ENCODE assay signal across 26 cellular contexts in the genomic region with DNA sequence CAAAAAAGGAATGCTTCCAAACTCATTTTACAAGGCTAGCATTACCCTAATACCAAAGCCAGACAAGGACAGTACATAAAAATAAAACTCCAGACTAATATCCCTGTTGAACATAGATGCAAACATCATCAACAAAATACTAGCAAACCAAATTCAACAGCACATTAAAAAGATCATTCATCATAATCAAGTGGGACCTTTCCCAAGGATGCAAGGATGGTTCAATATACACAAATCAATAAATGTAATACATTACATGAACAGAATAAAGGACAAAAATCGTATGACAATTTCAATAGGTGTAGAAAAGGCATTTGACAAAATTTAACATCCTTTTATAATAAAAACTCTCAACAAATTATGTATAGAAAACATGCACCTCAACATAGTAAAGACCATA.
"Had no signal": no experiment of that assay in that cellular context is flagged by ENCODE, and none has a peak within 500 bp of the region (broad histone marks: within the 10 kb centered on the region; RNA-seq: fewer than 3 reads in every experiment).

No MANE protein-coding gene starts in this region.

- H3K4me1 ChIP-seq: stomach, suprapubic skin, testis, tibial nerve, transverse colon, upper lobe of left lung, upper lobe of right lung, uterus had no signal

- ATAC-seq: stimulated activated effector memory CD8-positive, alpha-beta T cell treated with anti-CD3 and anti-CD28 coated beads, Interleukin-12 subunit alpha, Interleukin-12 subunit beta, amount 100 ng/mL, for 72 hours; stimulated activated memory B cell treated with anti-CD40 and anti-IgM and Interleukin-4, amounts not matched to agents 10 μg/mL and 1 μg/mL and 100 μg/mL, for 72 hours; stimulated activated naive B cell treated with anti-CD40 and anti-IgM and Interleukin-4, amounts not matched to agents 10 μg/mL and 1 μg/mL and 100 μg/mL, for 72 hours; stimulated activated naive CD8-positive, alpha-beta T cell treated with anti-CD3 and anti-CD28 coated beads, Interleukin-15, amount 100 ng/mL, for 72 hours; stimulated activated naive CD8-positive, alpha-beta T cell treated with anti-CD3 and anti-CD28 coated beads, Interleukin-15, Interleukin-2, amounts not matched to agents 100 U/mL and 50 U/mL, for 24 hours; upper lobe of right lung had no signal

- H3K36me3 ChIP-seq: stomach, suprapubic skin, thoracic aorta, thyroid gland, tibial artery, tibial nerve, transverse colon, upper lobe of left lung, upper lobe of right lung, uterus had no signal

- H3K27ac ChIP-seq: stomach, suprapubic skin, testis, thoracic aorta, thyroid gland, tibial artery, tibial nerve, transverse colon, upper lobe of left lung, upper lobe of right lung, uterus had no signal

- H3K27me3 ChIP-seq: stomach, suprapubic skin, testis, thyroid gland, tibial artery, tibial nerve, transverse colon, upper lobe of left lung, upper lobe of right lung, uterus had no signal

- DNase-seq: stimulated activated CD4-positive, alpha-beta T cell treated with anti-CD3 and anti-CD28 coated beads, Interleukin-2, amount 100 ng/mL, for 48 hours; stimulated activated CD4-positive, alpha-beta T cell treated with anti-CD3 and anti-CD28 coated beads, Interleukin-4, amount 100 ng/mL, for 1 hour; stimulated activated CD4-positive, alpha-beta T cell treated with anti-CD3 and anti-CD28 coated beads, Interleukin-4, amount 100 ng/mL, for 24 hours; stimulated activated CD4-positive, alpha-beta T cell treated with anti-CD3 and anti-CD28 coated beads, Interleukin-4, amount 100 ng/mL, for 4 hours; stimulated activated CD8-positive, alpha-beta memory T cell treated with anti-CD3 and anti-CD28 coated beads, Interleukin-4, amount 100 ng/mL, for 48 hours; stimulated activated naive B cell treated with anti-CD40 and anti-IgM and Interleukin-4, amounts not matched to agents 10 μg/mL and 1 μg/mL and 100 μg/mL, for 72 hours; stimulated activated naive CD4-positive, alpha-beta T cell; stimulated activated naive CD4-positive, alpha-beta T cell treated with Interleukin-2 at 50 U/mL for 16 hours; stimulated activated naive CD8-positive, alpha-beta T cell treated with anti-CD3 and anti-CD28 coated beads, Interleukin-15, amount 100 ng/mL, for 72 hours; stimulated activated naive CD8-positive, alpha-beta T cell treated with anti-CD3 and anti-CD28 coated beads, Interleukin-15, Interleukin-2, amounts not matched to agents 100 U/mL and 50 U/mL, for 24 hours; stomach; substantia nigra; testis; thyroid gland; tibial artery; transverse colon; trophoblast cell; upper lobe of left lung; upper lobe of right lung; uterus had no signal

- H3K9me3 ChIP-seq: testis, thoracic aorta, thyroid gland, upper lobe of right lung, uterus had no signal

- H3K4me3 ChIP-seq: stomach, suprapubic skin, testis, thoracic aorta, thyroid gland, tibial artery, tibial nerve, transverse colon, upper lobe of left lung, upper lobe of right lung, uterus had no signal

- FAIRE-seq: urothelium cell line had no signal
